Comparison of ENCODE assay signal across 9 cellular contexts in genomic region chr5:82351754-82352145, GRCh38.
DNase-seq lines count a peak whose midpoint lies in the region; ATAC-seq and TF ChIP-seq lines count a peak whose summit lies in the region.
"Had no signal": no experiment of that assay in that cellular context is flagged by ENCODE, and none has a peak within 500 bp of the region (broad histone marks: within the 10 kb centered on the region; RNA-seq: fewer than 3 reads in every experiment).

No MANE protein-coding gene starts in this region.

- TF ChIP-seq CTCF in mammary epithelial cell (conservative IDR thresholded peaks at IDR 0.05 in 1 of 2, IDR thresholded peaks at IDR 0.05 in 1 of 2; ENCODE audit: extremely low read depth in 1 of 2, insufficient read depth in 1 of 2, low read depth in 1 of 2, low read length in 2 of 2) (peak; percentile 64 to 70), thyroid gland (IDR thresholded peaks at IDR 0.05) (peak; percentile 59 to 91 (median 80))

- BruUV-seq in mammary epithelial cell (replicated peaks; lab: Mats Ljungman, UMichigan): no TSS peak

- H3K4me2 ChIP-seq in mammary epithelial cell (ENCODE audit: insufficient read depth, low read depth, low read length): no peak overlapping the region

- H3K27me3 ChIP-seq in mammary epithelial cell (ENCODE audit: insufficient read depth, low read length) (no peaks in the 10 kb centered on the region), thyroid gland (no peaks in the 10 kb centered on the region)

- H3K27ac ChIP-seq in mammary epithelial cell (ENCODE audit: insufficient read depth, low read depth, low read length) (no peak overlapping the region), thyroid gland (no peak overlapping the region)

- H3K9ac ChIP-seq in mammary epithelial cell (ENCODE audit: insufficient read depth, low read length): no peak overlapping the region

- 15% methylated on average over 2 of the region's 2 CpGs for WGBS in mammary epithelial cell (ENCODE audit: low coverage, missing lambda C conversion rate)
- 5% methylated on average over 2 of the region's 2 CpGs for WGBS in thyroid gland, 2 donors

- H3K4me1 ChIP-seq in mammary epithelial cell (ENCODE audit: insufficient read depth, low read length) (peaks cover 3% of the 10 kb centered on the region), thyroid gland (peaks cover 0 to 11% of the 10 kb centered on the region in 2 donors)

- no peaks in the 10 kb centered on the region for H3K79me2 ChIP-seq in mammary epithelial cell (ENCODE audit: insufficient read depth, low read length)

- H3K36me3 ChIP-seq in mammary epithelial cell (ENCODE audit: insufficient read depth, low read length) (no peaks in the 10 kb centered on the region), thyroid gland (no peaks in the 10 kb centered on the region)

- dilution Hi-C loops in mammary epithelial cell (cut with HindIII; ENCODE audit: low sequenced_read_pairs): no loop called here

- H3K4me3 ChIP-seq in mammary epithelial cell (replicated peaks in 1 of 3; ENCODE audit: insufficient read depth in 1 of 3, low read depth in 2 of 3, low read length in 3 of 3): no peak overlapping the region
- no peak overlapping the region for H3K4me3 ChIP-seq in thyroid gland (replicated peaks in 1 of 3)

- H3K9me3 ChIP-seq in mammary epithelial cell (replicated peaks; ENCODE audit: insufficient read depth, low read length): no peaks in the 10 kb centered on the region
- H3K9me3 ChIP-seq in thyroid gland: no peaks in the 10 kb centered on the region

- no peak for TF ChIP-seq POLR2A in thyroid gland (IDR thresholded peaks at IDR 0.05)

- DNase-seq in EL: peak; percentile 77
- DNase-seq in NCI-H774 (lab: John Stamatoyannopoulos, UW): peak; percentile 62
- peak; percentile 69 for DNase-seq in mammary epithelial cell
- peak; percentile 69 for DNase-seq in kidney glomerular epithelial cell (lab: John Stamatoyannopoulos, UW)
- no peak for DNase-seq in thyroid gland
- no peak for DNase-seq in UCSD-AML1 (lab: John Stamatoyannopoulos, UW; ENCODE audit: unreplicated experiment)
- DNase-seq: activated naive CD8-positive, alpha-beta T cell treated with anti-CD3 and anti-CD28 coated beads, Interleukin-2, amount 10 ng/mL, durations not matched to agents 7 days and 5 days had no signal

- in situ Hi-C loops in mammary epithelial cell (cut with MboI; ENCODE audit: low sequenced_read_pairs in 2 of 2): loop anchor here (10.0 to 25.0 kb wide), 5 partner anchors 286 to 1211 kb away; partner anchors contain the start of gene VCAN (in 1 of the 2)

- intact Hi-C loops in mammary epithelial cell (cut with micrococcal nuclease) (loop anchor here (1.0 to 10.0 kb wide), 9 partner anchors 143 to 1361 kb away; partner anchors contain the start of genes TMEM167A and XRCC4), thyroid gland (cut with DNase I) (loop anchor here (10.0 kb wide), 2 partner anchors 1073 to 1213 kb away; no protein-coding TSS in a partner anchor)

- peak; percentile 92 for ATAC-seq in GM19452 (IDR thresholded peaks at IDR 0.05; ENCODE audit: unreplicated experiment)
- peak; percentile 75 for ATAC-seq in HG03442 (IDR thresholded peaks at IDR 0.05; ENCODE audit: unreplicated experiment)

- no peak overlapping the region for H2AFZ ChIP-seq in mammary epithelial cell (ENCODE audit: low read depth, low read length)

- CTCF ChIA-PET in mammary epithelial cell (lab: Charles Lee; ENCODE audit: low non-redundant PET): interaction anchor here (0.6 kb wide), 1 partner anchor 70 kb away, joined by 3 read pairs; no protein-coding TSS in a partner anchor

- H4K20me1 ChIP-seq in mammary epithelial cell (ENCODE audit: insufficient read depth, low read length): no peaks in the 10 kb centered on the region

Comparison
In these comparisons a context has a peak if more than half of its experiments do, and no peak if none do; other contexts are left out.
1. DNase-seq: peak in EL (single experiment), NCI-H774 (single experiment), mammary epithelial cell (single experiment) and kidney glomerular epithelial cell (single experiment); none in thyroid gland (0 of 2) and UCSD-AML1 (single experiment).